In the genomic region with DNA sequence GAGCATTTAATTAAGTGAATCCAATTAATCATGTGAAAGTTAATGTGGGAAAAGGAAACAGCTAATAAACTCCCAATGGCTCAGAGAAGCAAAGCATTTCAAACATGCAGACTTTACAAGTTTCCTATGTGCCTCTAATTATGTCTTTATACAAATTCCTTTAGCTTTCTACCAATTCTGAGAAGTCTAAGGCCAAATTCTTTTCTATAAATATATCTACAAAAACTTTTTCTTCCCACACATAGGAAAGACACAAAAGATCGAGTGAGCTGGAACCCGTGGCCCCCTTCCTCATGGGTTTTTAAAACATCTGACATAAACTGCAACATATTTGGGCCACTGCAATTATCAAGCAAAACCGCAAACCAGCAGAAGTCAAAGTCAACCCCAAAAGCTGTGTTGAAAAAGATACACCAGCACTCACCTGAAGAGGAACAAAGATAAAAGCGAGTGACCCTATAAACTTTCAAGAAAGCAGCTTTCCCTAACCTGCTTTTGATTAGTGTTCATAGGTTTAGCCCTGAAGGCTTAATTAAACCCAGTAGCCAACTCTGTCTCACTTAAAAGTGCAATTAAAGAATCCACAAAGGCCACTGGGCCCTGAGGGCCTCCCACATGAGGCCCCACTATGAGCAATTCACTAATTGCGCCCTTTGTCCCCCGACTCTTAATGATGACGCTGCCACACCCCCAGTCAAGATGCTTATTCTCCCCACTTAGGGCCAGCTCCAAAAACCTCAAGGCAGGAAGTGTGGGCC, we compare ENCODE assay signal across 1 cellular context.
TF ChIP-seq lines count a peak whose summit lies in the region.

No MANE protein-coding gene starts in this region.

TF ChIP-seq in GM23338, 12 proteins besides CTCF, POLR2A, EP300 and RAD21:
- TF ChIP-seq, protein P1, sequence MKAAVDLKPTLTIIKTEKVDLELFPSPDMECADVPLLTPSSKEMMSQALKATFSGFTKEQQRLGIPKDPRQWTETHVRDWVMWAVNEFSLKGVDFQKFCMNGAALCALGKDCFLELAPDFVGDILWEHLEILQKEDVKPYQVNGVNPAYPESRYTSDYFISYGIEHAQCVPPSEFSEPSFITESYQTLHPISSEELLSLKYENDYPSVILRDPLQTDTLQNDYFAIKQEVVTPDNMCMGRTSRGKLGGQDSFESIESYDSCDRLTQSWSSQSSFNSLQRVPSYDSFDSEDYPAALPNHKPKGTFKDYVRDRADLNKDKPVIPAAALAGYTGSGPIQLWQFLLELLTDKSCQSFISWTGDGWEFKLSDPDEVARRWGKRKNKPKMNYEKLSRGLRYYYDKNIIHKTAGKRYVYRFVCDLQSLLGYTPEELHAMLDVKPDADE (IDR thresholded peaks at IDR 0.05), result no peak
- TF ChIP-seq ZNF114 (CRISPR knock-in tag; IDR thresholded peaks at IDR 0.05) (no peak), REST (IDR thresholded peaks at IDR 0.05; ENCODE audit: unreplicated experiment) (no peak), STAT1 (IDR thresholded peaks at IDR 0.05; ENCODE audit: unreplicated experiment) (no peak), EZH2phosphoT487 (IDR thresholded peaks at IDR 0.05; ENCODE audit: unreplicated experiment) (no peak), POLR2AphosphoS5 (IDR thresholded peaks at IDR 0.05; ENCODE audit: low read depth) (no peak), EZH2 (IDR thresholded peaks at IDR 0.05; ENCODE audit: low read depth, unreplicated experiment) (no peak), NANOG (IDR thresholded peaks at IDR 0.05; ENCODE audit: borderline replicate concordance) (no peak), JUNB (IDR thresholded peaks at IDR 0.05; ENCODE audit: unreplicated experiment) (no peak), ZNF331 (CRISPR knock-in tag; IDR thresholded peaks at IDR 0.05; ENCODE audit: low read depth) (no peak), CREB1 (CRISPR knock-in tag; IDR thresholded peaks at IDR 0.05; ENCODE audit: low read depth) (no peak)
- TF ChIP-seq, protein P2, sequence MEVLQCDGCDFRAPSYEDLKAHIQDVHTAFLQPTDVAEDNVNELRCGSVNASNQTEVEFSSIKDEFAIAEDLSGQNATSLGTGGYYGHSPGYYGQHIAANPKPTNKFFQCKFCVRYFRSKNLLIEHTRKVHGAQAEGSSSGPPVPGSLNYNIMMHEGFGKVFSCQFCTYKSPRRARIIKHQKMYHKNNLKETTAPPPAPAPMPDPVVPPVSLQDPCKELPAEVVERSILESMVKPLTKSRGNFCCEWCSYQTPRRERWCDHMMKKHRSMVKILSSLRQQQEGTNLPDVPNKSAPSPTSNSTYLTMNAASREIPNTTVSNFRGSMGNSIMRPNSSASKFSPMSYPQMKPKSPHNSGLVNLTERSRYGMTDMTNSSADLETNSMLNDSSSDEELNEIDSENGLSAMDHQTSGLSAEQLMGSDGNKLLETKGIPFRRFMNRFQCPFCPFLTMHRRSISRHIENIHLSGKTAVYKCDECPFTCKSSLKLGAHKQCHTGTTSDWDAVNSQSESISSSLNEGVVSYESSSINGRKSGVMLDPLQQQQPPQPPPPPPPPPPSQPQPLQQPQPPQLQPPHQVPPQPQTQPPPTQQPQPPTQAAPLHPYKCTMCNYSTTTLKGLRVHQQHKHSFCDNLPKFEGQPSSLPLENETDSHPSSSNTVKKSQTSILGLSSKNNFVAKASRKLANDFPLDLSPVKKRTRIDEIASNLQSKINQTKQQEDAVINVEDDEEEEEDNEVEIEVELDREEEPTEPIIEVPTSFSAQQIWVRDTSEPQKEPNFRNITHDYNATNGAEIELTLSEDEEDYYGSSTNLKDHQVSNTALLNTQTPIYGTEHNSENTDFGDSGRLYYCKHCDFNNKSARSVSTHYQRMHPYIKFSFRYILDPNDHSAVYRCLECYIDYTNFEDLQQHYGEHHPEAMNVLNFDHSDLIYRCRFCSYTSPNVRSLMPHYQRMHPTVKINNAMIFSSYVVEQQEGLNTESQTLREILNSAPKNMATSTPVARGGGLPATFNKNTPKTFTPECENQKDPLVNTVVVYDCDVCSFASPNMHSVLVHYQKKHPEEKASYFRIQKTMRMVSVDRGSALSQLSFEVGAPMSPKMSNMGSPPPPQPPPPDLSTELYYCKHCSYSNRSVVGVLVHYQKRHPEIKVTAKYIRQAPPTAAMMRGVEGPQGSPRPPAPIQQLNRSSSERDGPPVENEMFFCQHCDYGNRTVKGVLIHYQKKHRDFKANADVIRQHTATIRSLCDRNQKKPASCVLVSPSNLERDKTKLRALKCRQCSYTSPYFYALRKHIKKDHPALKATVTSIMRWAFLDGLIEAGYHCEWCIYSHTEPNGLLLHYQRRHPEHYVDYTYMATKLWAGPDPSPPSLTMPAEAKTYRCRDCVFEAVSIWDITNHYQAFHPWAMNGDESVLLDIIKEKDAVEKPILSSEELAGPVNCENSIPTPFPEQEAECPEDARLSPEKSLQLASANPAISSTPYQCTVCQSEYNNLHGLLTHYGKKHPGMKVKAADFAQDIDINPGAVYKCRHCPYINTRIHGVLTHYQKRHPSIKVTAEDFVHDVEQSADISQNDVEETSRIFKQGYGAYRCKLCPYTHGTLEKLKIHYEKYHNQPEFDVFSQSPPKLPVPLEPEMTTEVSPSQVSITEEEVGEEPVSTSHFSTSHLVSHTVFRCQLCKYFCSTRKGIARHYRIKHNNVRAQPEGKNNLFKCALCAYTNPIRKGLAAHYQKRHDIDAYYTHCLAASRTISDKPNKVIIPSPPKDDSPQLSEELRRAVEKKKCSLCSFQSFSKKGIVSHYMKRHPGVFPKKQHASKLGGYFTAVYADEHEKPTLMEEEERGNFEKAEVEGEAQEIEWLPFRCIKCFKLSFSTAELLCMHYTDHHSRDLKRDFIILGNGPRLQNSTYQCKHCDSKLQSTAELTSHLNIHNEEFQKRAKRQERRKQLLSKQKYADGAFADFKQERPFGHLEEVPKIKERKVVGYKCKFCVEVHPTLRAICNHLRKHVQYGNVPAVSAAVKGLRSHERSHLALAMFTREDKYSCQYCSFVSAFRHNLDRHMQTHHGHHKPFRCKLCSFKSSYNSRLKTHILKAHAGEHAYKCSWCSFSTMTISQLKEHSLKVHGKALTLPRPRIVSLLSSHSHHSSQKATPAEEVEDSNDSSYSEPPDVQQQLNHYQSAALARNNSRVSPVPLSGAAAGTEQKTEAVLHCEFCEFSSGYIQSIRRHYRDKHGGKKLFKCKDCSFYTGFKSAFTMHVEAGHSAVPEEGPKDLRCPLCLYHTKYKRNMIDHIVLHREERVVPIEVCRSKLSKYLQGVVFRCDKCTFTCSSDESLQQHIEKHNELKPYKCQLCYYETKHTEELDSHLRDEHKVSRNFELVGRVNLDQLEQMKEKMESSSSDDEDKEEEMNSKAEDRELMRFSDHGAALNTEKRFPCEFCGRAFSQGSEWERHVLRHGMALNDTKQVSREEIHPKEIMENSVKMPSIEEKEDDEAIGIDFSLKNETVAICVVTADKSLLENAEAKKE (CRISPR knock-in tag; IDR thresholded peaks at IDR 0.05), result no peak
